7 cellular contexts compared by ENCODE assay signal in the genomic region with DNA sequence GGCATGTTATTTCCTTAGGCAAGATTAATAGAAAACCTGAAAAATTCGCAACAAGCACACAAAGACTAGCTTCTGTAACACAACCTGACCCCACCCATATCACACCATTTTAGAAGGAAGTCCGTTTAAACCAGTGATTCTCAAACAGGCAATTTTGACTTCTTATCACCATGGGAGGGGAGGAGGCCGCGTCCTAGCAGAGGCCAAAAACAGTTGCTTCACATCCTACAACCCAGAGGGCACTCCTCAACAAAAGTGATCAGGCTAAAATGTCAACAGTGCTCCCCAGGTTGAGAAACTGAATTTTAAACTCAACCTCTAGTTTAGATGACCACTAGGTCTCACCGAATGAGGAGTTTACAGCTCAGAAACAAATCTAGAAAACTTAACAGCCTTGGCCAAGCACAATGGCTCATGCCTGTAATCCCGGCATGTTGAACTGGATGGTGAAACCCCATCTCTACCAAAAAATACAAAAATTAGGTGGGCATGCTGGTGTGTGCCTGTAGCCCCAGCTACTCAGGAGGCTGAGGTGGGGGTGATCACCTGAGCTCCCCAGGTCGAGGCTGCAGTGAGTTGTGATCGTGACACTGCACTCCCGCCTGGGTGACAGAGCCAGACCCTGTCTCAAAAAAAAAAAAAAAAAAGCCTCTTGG. TPM values are rescaled to one million over a fixed set of nuclear protein-coding genes. Genes with fewer than 3 reads are reported as not detected.
DNase-seq lines count a peak whose midpoint lies in the region; FAIRE-seq and TF ChIP-seq lines count a peak whose summit lies in the region.

No MANE protein-coding gene starts in this region.

- intact Hi-C loops in posterior vena cava (cut with DNase I) = no loop called here

- H3K9me3 ChIP-seq in GM23248 (ENCODE audit: low read depth) (no peaks in the 10 kb centered on the region), SU-DHL-6 (ENCODE audit: insufficient read depth, low read length) (no peaks in the 10 kb centered on the region), small intestine (ENCODE audit: control insufficient read depth, low read depth) (no peaks in the 10 kb centered on the region)

- peak overlapping the region; percentile 98 for H3K27ac ChIP-seq in GM23248
- H3K27ac ChIP-seq in SU-DHL-6 (ENCODE audit: low read depth, low read length) = peak overlapping the region; percentile 96
- H3K27ac ChIP-seq in small intestine (ENCODE audit: low read depth in 1 of 2, low read length in 1 of 2) = peak overlapping the region; percentile 91 to 95

- no peaks in the 10 kb centered on the region for H4K20me1 ChIP-seq in GM23248 (ENCODE audit: insufficient read depth)
- peaks cover 54% of the 10 kb centered on the region for H4K20me1 ChIP-seq in SU-DHL-6 (ENCODE audit: low read depth, low read length)

- in situ Hi-C loops in GM23248 (cut with MboI) = no loop called here

- H3K9ac ChIP-seq in GM23248 (no peak overlapping the region), SU-DHL-6 (ENCODE audit: low read length) (peak overlapping the region; percentile 99)

- H3F3A ChIP-seq in GM23248 (ENCODE audit: insufficient read depth) = peaks cover 65% of the 10 kb centered on the region
- H3F3A ChIP-seq in SU-DHL-6 (ENCODE audit: insufficient read depth) = peaks cover 59% of the 10 kb centered on the region

- H3K4me3 ChIP-seq in GM23248 = peak overlapping the region; percentile 99
- peak overlapping the region; percentile 93 for H3K4me3 ChIP-seq in SU-DHL-6 (ENCODE audit: insufficient read depth, low read length, poor library complexity, severe bottlenecking)
- peak overlapping the region; percentile 79 for H3K4me3 ChIP-seq in fibroblast of mammary gland (ENCODE audit: control insufficient read depth, low read depth, low read length)
- peak overlapping the region in 1 of 2 donors; percentile 39 for H3K4me3 ChIP-seq in small intestine (ENCODE audit: low read depth in 1 of 2, low read length in 2 of 2)

- 81 to 87% methylated on average over 9 of the region's 9 CpGs for WGBS in GM23248 (ENCODE audit: low coverage in 1 of 2, low lambda C conversion rate in 2 of 2, missing lambda C conversion rate in 2 of 2), 2 experiments
- WGBS in small intestine, 3 donors = 16 to 37% (median 19%) methylated on average over 9 of the region's 9 CpGs

- no peak for FAIRE-seq in small intestine (lab: Jason Lieb, UNC)

- no peak for DNase-seq in GM23248
- DNase-seq in fibroblast of mammary gland (ENCODE audit: low read depth) = no peak
- DNase-seq in small intestine = peak; percentile 31
- DNase-seq in GM03348 (ENCODE audit: low spot score) = no peak
- no peak for DNase-seq in posterior vena cava (ENCODE audit: low spot score)
- no peak for DNase-seq in UCSD-AML1 (lab: John Stamatoyannopoulos, UW; ENCODE audit: unreplicated experiment)

- H3K79me2 ChIP-seq in GM23248 (ENCODE audit: insufficient read depth) (peaks cover 89% of the 10 kb centered on the region), SU-DHL-6 (ENCODE audit: insufficient read depth, low read length) (peaks cover 96% of the 10 kb centered on the region)

- TF ChIP-seq CTCF in SU-DHL-6 (IDR thresholded peaks at IDR 0.05; ENCODE audit: insufficient read depth, low read length, poor library complexity, severe bottlenecking) (no peak), fibroblast of mammary gland (conservative IDR thresholded peaks at IDR 0.05; ENCODE audit: control insufficient read depth, insufficient read depth, low read depth, low read length) (no peak)

- H3K4me1 ChIP-seq in GM23248 (ENCODE audit: insufficient read depth) (peaks cover 61% of the 10 kb centered on the region), small intestine (ENCODE audit: control insufficient read depth in 2 of 2, insufficient read depth in 1 of 2, low read depth in 1 of 2, low read length in 1 of 2) (peaks cover 15 to 34% of the 10 kb centered on the region in 2 donors)

- no peak overlapping the region for H2AFZ ChIP-seq in GM23248
- no peak overlapping the region for H2AFZ ChIP-seq in SU-DHL-6 (ENCODE audit: low read depth, low read length, severe bottlenecking)

- H3K27me3 ChIP-seq in GM23248 (replicated peaks; ENCODE audit: insufficient read depth) = no peaks in the 10 kb centered on the region
- no peaks in the 10 kb centered on the region for H3K27me3 ChIP-seq in SU-DHL-6 (ENCODE audit: low read length)
- no peaks in the 10 kb centered on the region for H3K27me3 ChIP-seq in small intestine (ENCODE audit: control insufficient read depth in 2 of 2, insufficient read depth in 2 of 2, low read length in 2 of 2)

- H3K4me2 ChIP-seq in GM23248 (ENCODE audit: unreplicated experiment) = peak overlapping the region; percentile 95
- H3K4me2 ChIP-seq in SU-DHL-6 (ENCODE audit: low read depth, low read length, poor library complexity, severe bottlenecking) = peak overlapping the region; percentile 80

- H3K36me3 ChIP-seq in GM23248 (ENCODE audit: low read depth) (no peaks in the 10 kb centered on the region), SU-DHL-6 (ENCODE audit: low read length) (peaks cover 30% of the 10 kb centered on the region), small intestine (ENCODE audit: control insufficient read depth in 2 of 2, insufficient read depth in 2 of 2, low read length in 2 of 2) (no peaks in the 10 kb centered on the region)

- H3K9me2 ChIP-seq in GM23248 (ENCODE audit: insufficient read depth) (no peaks in the 10 kb centered on the region), SU-DHL-6 (replicated peaks; ENCODE audit: insufficient read depth, low read length) (no peaks in the 10 kb centered on the region)

RNA-seq across cellular contexts. Expression of a gene that starts 3.4 kb away (rescaled TPM):
- total RNA-seq in GM23248 (2014; rRNA removed; shearing (Covaris generic)) = 65.2 and 67.0 TPM in 2 replicates
- 70.7 and 75.7 TPM in 2 replicates for polyA plus RNA-seq in GM23248 (2016; fragmentation: Nextera tagmentation; extraction: Ambion mirVana)
- polyA plus RNA-seq in small intestine = 10 to 100 TPM; 67.8 to 79.4 (median 78.7) TPM
- total RNA-seq in posterior vena cava = 10 to 100 TPM; 44.4 to 44.7 TPM

RNA-seq across cellular contexts. Expression of a gene that starts 3.6 kb away (rescaled TPM):
- total RNA-seq in GM23248 (2014; rRNA removed; shearing (Covaris generic)) = 4.6 and 5.6 TPM in 2 replicates
- 10.4 and 11.5 TPM in 2 replicates for polyA plus RNA-seq in GM23248 (2016; fragmentation: Nextera tagmentation; extraction: Ambion mirVana)
- polyA plus RNA-seq in small intestine = 10 to 100 TPM; 10.5 to 14.1 (median 13.8) TPM
- 1 to 10 TPM; 7.5 to 9.0 TPM for total RNA-seq in posterior vena cava
